Comparison of ENCODE assay signal across 23 cellular contexts in genomic region chr5:123601610-123602009, GRCh38.
"Had no signal": no experiment of that assay in that cellular context is flagged by ENCODE, and none has a peak within 500 bp of the region (broad histone marks: within the 10 kb centered on the region; RNA-seq: fewer than 3 reads in every experiment).

No MANE protein-coding gene starts in this region.

- H3K9me3 ChIP-seq: colonic mucosa, esophagus squamous epithelium, gastrocnemius medialis, heart right ventricle, left lung, lower lobe of right lung had no signal

- H3K27me3 Mint-ChIP-seq: dendritic cell treated with granulocyte-macrophage colony-stimulating factor and Interleukin-4, amounts not matched to agents 40 ng/mL and 50 ng/mL, for 4 days; effector memory CD8-positive, alpha-beta T cell; naive thymus-derived CD4-positive, alpha-beta T cell had no signal

- H3K4me3 Mint-ChIP-seq: dendritic cell treated with granulocyte-macrophage colony-stimulating factor and Interleukin-4, amounts not matched to agents 40 ng/mL and 50 ng/mL, for 4 days; effector memory CD8-positive, alpha-beta T cell; endodermal cell; naive thymus-derived CD4-positive, alpha-beta T cell had no signal

- H3K9me3 Mint-ChIP-seq: dendritic cell treated with granulocyte-macrophage colony-stimulating factor and Interleukin-4, amounts not matched to agents 40 ng/mL and 50 ng/mL, for 4 days; effector memory CD8-positive, alpha-beta T cell; endodermal cell; naive thymus-derived CD4-positive, alpha-beta T cell had no signal

- DNase-seq: colonic mucosa; cortex of kidney; effector CD8-positive, alpha-beta T cell; effector memory CD8-positive, alpha-beta T cell; endodermal cell; erythroblast; esophagus squamous epithelium; foreskin fibroblast; foreskin melanocyte; gastrocnemius medialis; glutamatergic neuron; head of caudate nucleus; heart right ventricle; hippocampal formation; left cardiac atrium; left lung; left ventricle myocardium superior; lower lobe of right lung; mesendoderm; midbrain; naive thymus-derived CD4-positive, alpha-beta T cell had no signal

- H3K27ac Mint-ChIP-seq: dendritic cell treated with granulocyte-macrophage colony-stimulating factor and Interleukin-4, amounts not matched to agents 40 ng/mL and 50 ng/mL, for 4 days; endodermal cell had no signal

- ATAC-seq: effector memory CD8-positive, alpha-beta T cell; esophagus mucosa; gastrocnemius medialis; heart right ventricle; left cardiac atrium; left lung; left ventricle myocardium superior; lower lobe of right lung; naive thymus-derived CD4-positive, alpha-beta T cell had no signal
